In genomic region chr7:90701021-90701420, GRCh38 we compare ENCODE assay signal across 11 cellular contexts.
DNase-seq lines count a peak whose midpoint lies in the region; ATAC-seq and TF ChIP-seq lines count a peak whose summit lies in the region.
"Had no signal": no experiment of that assay in that cellular context is flagged by ENCODE, and none has a peak within 500 bp of the region (broad histone marks: within the 10 kb centered on the region; RNA-seq: fewer than 3 reads in every experiment).

No MANE protein-coding gene starts in this region.

- H3K27me3 ChIP-seq in heart left ventricle, result no peaks in the 10 kb centered on the region
- H3K27me3 ChIP-seq in tibial artery, result no peaks in the 10 kb centered on the region
- H3K27me3 ChIP-seq in ascending aorta, result no peaks in the 10 kb centered on the region

- no peaks in the 10 kb centered on the region for H3K4me1 Mint-ChIP-seq in effector memory CD8-positive, alpha-beta T cell (ENCODE audit: low read depth in 2 of 2)

- TF ChIP-seq CTCF in heart left ventricle (IDR thresholded peaks at IDR 0.05) (no peak), tibial artery (IDR thresholded peaks at IDR 0.05) (no peak), ascending aorta (IDR thresholded peaks at IDR 0.05) (no peak)

- WGBS in heart left ventricle, 4 donors, result 45 to 72% (median 57%) methylated on average over 3 of the region's 3 CpGs

- H3K27ac ChIP-seq in heart left ventricle (peak overlapping the region in 4 of 12 donors; percentile 5 to 26 (median 20)), tibial artery (peak overlapping the region; percentile 23 to 55), ascending aorta (no peak overlapping the region)

- H3K9me3 ChIP-seq in heart left ventricle (no peaks in the 10 kb centered on the region), tibial artery (no peaks in the 10 kb centered on the region), ascending aorta (no peaks in the 10 kb centered on the region)

- H3K36me3 Mint-ChIP-seq in effector memory CD8-positive, alpha-beta T cell (ENCODE audit: insufficient read depth), result no peaks in the 10 kb centered on the region

- peak in 1 of 4 donors; percentile 18 for ATAC-seq in heart left ventricle
- ATAC-seq in left cardiac atrium, result no peak
- ATAC-seq in HG03342 (IDR thresholded peaks at IDR 0.05; ENCODE audit: unreplicated experiment), result peak; percentile 68
- no peak for ATAC-seq in effector memory CD8-positive, alpha-beta T cell (replicated peaks)

- H3K4me1 ChIP-seq in heart left ventricle (peaks cover 0 to 40% (median 11%) of the 10 kb centered on the region in 12 donors), tibial artery (peaks cover 0 to 36% (median 9%) of the 10 kb centered on the region in 4 donors), ascending aorta (no peaks in the 10 kb centered on the region)

- H3K27ac Mint-ChIP-seq in effector memory CD8-positive, alpha-beta T cell, result no peak overlapping the region
- H3K27ac Mint-ChIP-seq: activated T-helper 2 cell treated with anti-CD3 and anti-CD28 coated beads, Interferon-gamma antibody, Interleukin-2, Interleukin-4, amounts not matched to agents 10 μg/mL and 5 μg/mL and 100 μg/mL, durations not matched to agents 14 hours and 24 hours and 36 hours; endodermal cell had no signal

- DNase-seq in heart left ventricle, result no peak
- DNase-seq in left cardiac atrium, result no peak
- DNase-seq in fibroblast of peridontal ligament (ENCODE audit: extremely low read depth), result peak; percentile 32
- DNase-seq in tibial artery, result no peak
- no peak for DNase-seq in ascending aorta (ENCODE audit: low spot score in 2 of 2)
- DNase-seq in effector memory CD8-positive, alpha-beta T cell, result no peak
- no peak for DNase-seq in NCI-H69 (lab: John Stamatoyannopoulos, UW)
- DNase-seq: NCI-H187 treated with DMSO at 0.1 percent for 48 hours had no signal

- TF ChIP-seq POLR2A in heart left ventricle (IDR thresholded peaks at IDR 0.05), result no peak

- H3K4me3 Mint-ChIP-seq in effector memory CD8-positive, alpha-beta T cell, result no peak overlapping the region
- H3K4me3 Mint-ChIP-seq: endodermal cell had no signal

- intact Hi-C loops in heart left ventricle (cut with DNase I), result loop anchor here in 1 of 10 donors (10.0 kb wide), 1 partner anchor 334 kb away; no protein-coding TSS in a partner anchor
- intact Hi-C loops in left cardiac atrium (cut with DNase I), result no loop called here
- intact Hi-C loops in tibial artery (cut with DNase I; ENCODE audit: low total_unique reads), result no loop called here
- intact Hi-C loops in ascending aorta (cut with DNase I), result no loop called here

- H3K27me3 Mint-ChIP-seq in effector memory CD8-positive, alpha-beta T cell, result no peaks in the 10 kb centered on the region

- H3K9me3 Mint-ChIP-seq in effector memory CD8-positive, alpha-beta T cell, result peaks cover 7 to 8% of the 10 kb centered on the region in 2 donors
- H3K9me3 Mint-ChIP-seq: activated T-helper 2 cell treated with anti-CD3 and anti-CD28 coated beads, Interferon-gamma antibody, Interleukin-2, Interleukin-4, amounts not matched to agents 10 μg/mL and 5 μg/mL and 100 μg/mL, durations not matched to agents 14 hours and 24 hours and 36 hours; endodermal cell had no signal

- H3K36me3 ChIP-seq in heart left ventricle, result no peaks in the 10 kb centered on the region
- no peaks in the 10 kb centered on the region for H3K36me3 ChIP-seq in tibial artery
- no peaks in the 10 kb centered on the region for H3K36me3 ChIP-seq in ascending aorta

- H3K4me3 ChIP-seq in heart left ventricle (peak overlapping the region in 9 of 12 donors; percentile 13 to 43 (median 36)), tibial artery (peak overlapping the region; percentile 18 to 32), ascending aorta (peak overlapping the region in 1 of 2 donors; percentile 47)

Comparison
In these comparisons a context has a peak if more than half of its experiments do, and no peak if none do; other contexts are left out.
1. H3K27ac ChIP-seq: peak in tibial artery (2 of 2); none in ascending aorta (0 of 2).